In genomic region chr9:93194584-93194983, GRCh38 we compare ENCODE assay signal across 1 cellular context.
TF ChIP-seq lines count a peak whose summit lies in the region.

No MANE protein-coding gene starts in this region.

TF ChIP-seq in GM23338, 12 proteins besides CTCF, POLR2A, EP300 and RAD21 (continued from another document):
- TF ChIP-seq REST (IDR thresholded peaks at IDR 0.05; ENCODE audit: unreplicated experiment) (no peak), EZH2phosphoT487 (IDR thresholded peaks at IDR 0.05; ENCODE audit: unreplicated experiment) (no peak), ETS1 (IDR thresholded peaks at IDR 0.05) (no peak), ZNF331 (CRISPR knock-in tag; IDR thresholded peaks at IDR 0.05; ENCODE audit: low read depth) (no peak), POLR2AphosphoS5 (IDR thresholded peaks at IDR 0.05; ENCODE audit: low read depth) (no peak), ZNF114 (CRISPR knock-in tag; IDR thresholded peaks at IDR 0.05) (no peak), EZH2 (IDR thresholded peaks at IDR 0.05; ENCODE audit: low read depth, unreplicated experiment) (no peak), NANOG (IDR thresholded peaks at IDR 0.05; ENCODE audit: borderline replicate concordance) (no peak), JUNB (IDR thresholded peaks at IDR 0.05; ENCODE audit: unreplicated experiment) (no peak), CREB1 (CRISPR knock-in tag; IDR thresholded peaks at IDR 0.05; ENCODE audit: low read depth) (no peak)
